Comparison of ENCODE assay signal across 15 cellular contexts in the genomic region with DNA sequence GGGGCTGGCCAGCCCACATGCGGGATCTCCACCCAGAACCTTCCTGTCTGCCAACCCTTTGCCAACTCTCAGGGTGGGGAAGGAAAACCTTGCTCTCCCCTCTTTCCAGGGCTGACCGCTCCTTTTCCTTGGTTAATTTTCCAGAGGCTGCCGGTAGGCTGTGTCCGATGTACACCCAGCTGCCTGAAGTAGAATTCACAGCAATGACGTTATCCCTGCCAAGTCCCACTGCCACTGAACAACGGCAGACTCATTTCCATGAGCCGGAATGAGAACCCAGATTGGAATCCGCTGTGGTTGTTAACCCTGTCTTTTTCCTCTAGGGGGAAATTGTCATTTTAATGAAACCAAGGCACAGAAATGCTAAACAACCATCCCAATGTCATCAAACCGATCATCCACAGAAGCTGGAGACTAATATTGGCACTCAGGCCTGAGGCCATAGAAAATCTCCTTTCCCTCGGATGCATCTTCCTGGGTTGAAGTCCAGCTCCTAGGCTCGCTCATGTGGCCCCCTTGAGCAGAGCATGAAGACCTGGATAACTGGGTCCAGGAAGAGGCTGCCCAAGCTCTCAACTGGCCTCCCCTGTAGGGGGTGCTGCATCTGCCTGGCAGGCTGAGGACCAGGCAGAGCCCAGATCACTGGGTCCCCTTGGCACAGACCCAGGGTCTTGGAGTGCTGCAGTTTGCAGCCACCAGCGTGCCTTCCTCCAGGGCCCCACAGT. TPM values are rescaled to one million over a fixed set of nuclear protein-coding genes. Genes with fewer than 3 reads are reported as not detected.
DNase-seq lines count a peak whose midpoint lies in the region; ATAC-seq and TF ChIP-seq lines count a peak whose summit lies in the region.
"Had no signal": no experiment of that assay in that cellular context is flagged by ENCODE, and none has a peak within 500 bp of the region (broad histone marks: within the 10 kb centered on the region; RNA-seq: fewer than 3 reads in every experiment).

No MANE protein-coding gene starts in this region.

- no peak overlapping the region for H3K4me3 ChIP-seq in OCI-LY7 (ENCODE audit: low read depth, low read length, poor library complexity, severe bottlenecking)

- CTCF ChIA-PET in OCI-LY7 (lab: Charles Lee; ENCODE audit: unreplicated experiment), result no interaction called here
- CTCF ChIA-PET in activated CD4-positive, alpha-beta T cell treated with anti-CD3 and anti-CD28 coated beads, Interleukin-2, amount 10 ng/mL, durations not matched to agents 7 days and 5 days (lab: Charles Lee), result interaction anchor here (0.6 to 1.4 kb wide), 2 partner anchors 19 to 20 kb away, joined by 3 read pairs; no protein-coding TSS in a partner anchor

- no peaks in the 10 kb centered on the region for H3K36me3 ChIP-seq in OCI-LY7 (ENCODE audit: insufficient read depth, low read length)

- no peak overlapping the region for H3K4me3 Mint-ChIP-seq in stimulated activated effector memory CD8-positive, alpha-beta T cell treated with anti-CD3 and anti-CD28 coated beads, Interleukin-12 subunit alpha, Interleukin-12 subunit beta, amount 100 ng/mL, for 72 hours
- no peak overlapping the region for H3K4me3 Mint-ChIP-seq in activated CD4-positive, alpha-beta T cell treated with anti-CD3 and anti-CD28 coated beads, Interleukin-2, amount 10 ng/mL, durations not matched to agents 7 days and 5 days
- H3K4me3 Mint-ChIP-seq: activated CD8-positive, alpha-beta memory T cell treated with anti-CD3 and anti-CD28 coated beads, Interleukin-2, amount 10 ng/mL, durations not matched to agents 7 days and 5 days; activated naive CD8-positive, alpha-beta T cell treated with anti-CD3 and anti-CD28 coated beads for 36 hours had no signal

- peak; percentile 19 for ATAC-seq in stimulated activated effector memory CD8-positive, alpha-beta T cell treated with anti-CD3 and anti-CD28 coated beads, Interleukin-12 subunit alpha, Interleukin-12 subunit beta, amount 100 ng/mL, for 72 hours
- ATAC-seq in HG03159 (IDR thresholded peaks at IDR 0.05; ENCODE audit: unreplicated experiment), result no peak
- ATAC-seq: activated CD8-positive, alpha-beta memory T cell treated with anti-CD3 and anti-CD28 coated beads, Interleukin-2, amount 10 ng/mL, durations not matched to agents 7 days and 5 days; stimulated activated naive CD8-positive, alpha-beta T cell treated with anti-CD3 and anti-CD28 coated beads, Interleukin-15, Interleukin-2, amounts not matched to agents 100 U/mL and 50 U/mL, for 24 hours had no signal

- no TSS peak for BruUV-seq in OCI-LY7 (replicated peaks; lab: Mats Ljungman, UMichigan)

- POLR2A ChIA-PET in OCI-LY7 (lab: Charles Lee), result no interaction called here
- POLR2A ChIA-PET in activated CD4-positive, alpha-beta T cell treated with anti-CD3 and anti-CD28 coated beads, Interleukin-2, amount 10 ng/mL, durations not matched to agents 7 days and 5 days (lab: Charles Lee), result interaction anchor here (0.6 kb wide), 1 partner anchor 591 kb away, joined by 3 read pairs; no protein-coding TSS in a partner anchor

- no peak overlapping the region for H3K27ac Mint-ChIP-seq in stimulated activated effector memory CD8-positive, alpha-beta T cell treated with anti-CD3 and anti-CD28 coated beads, Interleukin-12 subunit alpha, Interleukin-12 subunit beta, amount 100 ng/mL, for 72 hours
- no peak overlapping the region for H3K27ac Mint-ChIP-seq in activated CD4-positive, alpha-beta T cell treated with anti-CD3 and anti-CD28 coated beads, Interleukin-2, amount 10 ng/mL, durations not matched to agents 7 days and 5 days
- H3K27ac Mint-ChIP-seq: activated CD8-positive, alpha-beta memory T cell treated with anti-CD3 and anti-CD28 coated beads, Interleukin-2, amount 10 ng/mL, durations not matched to agents 7 days and 5 days; activated naive CD8-positive, alpha-beta T cell treated with anti-CD3 and anti-CD28 coated beads for 36 hours had no signal

- H3K79me2 ChIP-seq in OCI-LY7 (ENCODE audit: insufficient read depth, low read depth, low read length), result no peaks in the 10 kb centered on the region
- H3K79me2 ChIP-seq: parathyroid adenoma had no signal

- no peaks in the 10 kb centered on the region for H3K27me3 Mint-ChIP-seq in activated CD4-positive, alpha-beta T cell treated with anti-CD3 and anti-CD28 coated beads, Interleukin-2, amount 10 ng/mL, durations not matched to agents 7 days and 5 days
- H3K27me3 Mint-ChIP-seq: activated CD8-positive, alpha-beta memory T cell treated with anti-CD3 and anti-CD28 coated beads, Interleukin-2, amount 10 ng/mL, durations not matched to agents 7 days and 5 days; activated naive CD8-positive, alpha-beta T cell treated with anti-CD3 and anti-CD28 coated beads for 36 hours had no signal

- no peaks in the 10 kb centered on the region for H3K9me3 ChIP-seq in OCI-LY7 (ENCODE audit: low read length)

- H3K9me3 Mint-ChIP-seq in stimulated activated effector memory CD8-positive, alpha-beta T cell treated with anti-CD3 and anti-CD28 coated beads, Interleukin-12 subunit alpha, Interleukin-12 subunit beta, amount 100 ng/mL, for 72 hours, result no peaks in the 10 kb centered on the region
- H3K9me3 Mint-ChIP-seq in activated CD4-positive, alpha-beta T cell treated with anti-CD3 and anti-CD28 coated beads, Interleukin-2, amount 10 ng/mL, durations not matched to agents 7 days and 5 days, result no peaks in the 10 kb centered on the region
- H3K9me3 Mint-ChIP-seq: activated naive CD8-positive, alpha-beta T cell treated with anti-CD3 and anti-CD28 coated beads for 36 hours had no signal

- no peak overlapping the region for H2AFZ ChIP-seq in OCI-LY7 (ENCODE audit: low read length)
- H2AFZ ChIP-seq: parathyroid adenoma had no signal

- H3K4me1 ChIP-seq in OCI-LY7 (ENCODE audit: insufficient read depth, low read length, poor library complexity, severe bottlenecking), result no peaks in the 10 kb centered on the region
- H3K4me1 ChIP-seq: parathyroid adenoma had no signal

- no peaks in the 10 kb centered on the region for H3K9me2 ChIP-seq in OCI-LY7 (ENCODE audit: insufficient read depth, low read length)

- no peak overlapping the region for H3K27ac ChIP-seq in OCI-LY7 (ENCODE audit: low read depth, low read length, poor library complexity, severe bottlenecking)
- H3K27ac ChIP-seq: parathyroid adenoma had no signal

- no peak overlapping the region for H3K4me2 ChIP-seq in OCI-LY7 (ENCODE audit: low read length)

- H3K4me1 Mint-ChIP-seq in stimulated activated effector memory CD8-positive, alpha-beta T cell treated with anti-CD3 and anti-CD28 coated beads, Interleukin-12 subunit alpha, Interleukin-12 subunit beta, amount 100 ng/mL, for 72 hours, result no peaks in the 10 kb centered on the region
- H3K4me1 Mint-ChIP-seq in activated CD4-positive, alpha-beta T cell treated with anti-CD3 and anti-CD28 coated beads, Interleukin-2, amount 10 ng/mL, durations not matched to agents 7 days and 5 days, result no peaks in the 10 kb centered on the region
- H3K4me1 Mint-ChIP-seq: activated CD8-positive, alpha-beta memory T cell treated with anti-CD3 and anti-CD28 coated beads, Interleukin-2, amount 10 ng/mL, durations not matched to agents 7 days and 5 days; activated naive CD8-positive, alpha-beta T cell treated with anti-CD3 and anti-CD28 coated beads for 36 hours had no signal

- TF ChIP-seq CTCF in GM12873 (IDR thresholded peaks at IDR 0.05; ENCODE audit: insufficient read depth, low read depth, low read length, missing control alignments) (peak; percentile 38), OCI-LY7 (conservative IDR thresholded peaks at IDR 0.05; ENCODE audit: low read length) (peak; percentile 31; the same call in 1 of the 2 replicates)

- intact Hi-C loops in OCI-LY7 (cut with micrococcal nuclease; ENCODE audit: unreplicated experiment), result no loop called here

- DNase-seq in OCI-LY7 (ENCODE audit: low spot score) (no peak), fibroblast of gingiva (ENCODE audit: low read depth) (peak; percentile 42), SHP77 treated with DMSO at 0.1 percent for 48 hours (lab: John Stamatoyannopoulos, UW) (no peak)
- no peak for DNase-seq in stimulated activated effector memory CD8-positive, alpha-beta T cell treated with anti-CD3 and anti-CD28 coated beads, Interleukin-12 subunit alpha, Interleukin-12 subunit beta, amount 100 ng/mL, for 72 hours (ENCODE audit: low spot score in 2 of 2)
- no peak for DNase-seq in activated CD4-positive, alpha-beta T cell treated with anti-CD3 and anti-CD28 coated beads, Interleukin-2, amount 10 ng/mL, durations not matched to agents 7 days and 5 days
- DNase-seq: activated CD8-positive, alpha-beta memory T cell treated with anti-CD3 and anti-CD28 coated beads, Interleukin-2, amount 10 ng/mL, durations not matched to agents 7 days and 5 days; activated naive CD8-positive, alpha-beta T cell treated with anti-CD3 and anti-CD28 coated beads for 36 hours; NCI-H1092 treated with DMSO at 0.1 percent for 48 hours; NCI-H510A treated with DMSO at 0.1 percent for 48 hours; SIG-M5; stimulated activated CD4-positive, alpha-beta T cell treated with anti-CD3 and anti-CD28 coated beads, Interleukin-4, amount 100 ng/mL, for 1 hour; stimulated activated naive CD8-positive, alpha-beta T cell treated with anti-CD3 and anti-CD28 coated beads, Interleukin-15, Interleukin-2, amounts not matched to agents 100 U/mL and 50 U/mL, for 24 hours had no signal

- no peaks in the 10 kb centered on the region for H3K36me3 Mint-ChIP-seq in stimulated activated effector memory CD8-positive, alpha-beta T cell treated with anti-CD3 and anti-CD28 coated beads, Interleukin-12 subunit alpha, Interleukin-12 subunit beta, amount 100 ng/mL, for 72 hours
- H3K36me3 Mint-ChIP-seq in activated CD4-positive, alpha-beta T cell treated with anti-CD3 and anti-CD28 coated beads, Interleukin-2, amount 10 ng/mL, durations not matched to agents 7 days and 5 days (ENCODE audit: low read depth), result no peaks in the 10 kb centered on the region
- H3K36me3 Mint-ChIP-seq: activated CD8-positive, alpha-beta memory T cell treated with anti-CD3 and anti-CD28 coated beads, Interleukin-2, amount 10 ng/mL, durations not matched to agents 7 days and 5 days; activated naive CD8-positive, alpha-beta T cell treated with anti-CD3 and anti-CD28 coated beads for 36 hours had no signal

- no peaks in the 10 kb centered on the region for H4K20me1 ChIP-seq in OCI-LY7 (ENCODE audit: insufficient read depth, low read length)

RNA-seq across cellular contexts. Expression of gene KLRG2, which starts 30.4 kb away (rescaled TPM):
- not detected in 2 replicates for total RNA-seq in OCI-LY7 (2014; rRNA removed; shearing (Covaris generic))
- total RNA-seq in OCI-LY7 (2022), result not detected in 2 replicates
- not detected for total RNA-seq in activated CD4-positive, alpha-beta T cell treated with anti-CD3 and anti-CD28 coated beads, Interleukin-2, amount 10 ng/mL, durations not matched to agents 7 days and 5 days
